ENCODE assay signal across 8 cellular contexts in genomic region chr5:177317959-177318377, GRCh38. TPM values are rescaled to one million over a fixed set of nuclear protein-coding genes. Genes with fewer than 3 reads are reported as not detected.
DNase-seq lines count a peak whose midpoint lies in the region; ATAC-seq and TF ChIP-seq lines count a peak whose summit lies in the region.

No MANE protein-coding gene starts in this region.

- peak; percentile 92 for TF ChIP-seq CTCF in CD4-positive, alpha-beta T cell (IDR thresholded peaks at IDR 0.05)
- TF ChIP-seq CTCF in HFF-Myc (IDR thresholded peaks at IDR 0.05; ENCODE audit: low read depth, low read length, missing control alignments) (peak; percentile 87), endothelial cell (IDR thresholded peaks at IDR 0.05; ENCODE audit: unreplicated experiment) (peak; percentile 91)

- no peak overlapping the region for H3K4me3 ChIP-seq in HFF-Myc (replicated peaks; ENCODE audit: low read depth, low read length)

- CTCF ChIA-PET in CD4-positive, alpha-beta T cell (lab: Charles Lee): interaction anchor here (1.0 to 2.6 kb wide), 8 partner anchors 8 to 86 kb away, joined by 3 to 13 read pairs (median 6); no protein-coding TSS in a partner anchor

- no peak overlapping the region for H3K4me3 Mint-ChIP-seq in CD4-positive, alpha-beta T cell
- no peak overlapping the region for H3K4me3 Mint-ChIP-seq in endothelial cell (ENCODE audit: unreplicated experiment)

- no peaks in the 10 kb centered on the region for H3K9me3 ChIP-seq in CD4-positive, alpha-beta T cell (ENCODE audit: control insufficient read depth, low read length)

- H3K27ac ChIP-seq in CD4-positive, alpha-beta T cell (ENCODE audit: low read depth, low read length): no peak overlapping the region

- peak; percentile 58 to 78 (median 68) for DNase-seq in CD4-positive, alpha-beta T cell
- DNase-seq in HFF-Myc (ENCODE audit: extremely low read depth, low read depth) (peak; percentile 37), NOMO-1 treated with dmso at 0.1 percent for 144 hours (lab: John Stamatoyannopoulos, UW; ENCODE audit: unreplicated experiment) (peak; percentile 52), endothelial cell (ENCODE audit: low spot score) (peak; percentile 78), myocyte (ENCODE audit: low read depth) (peak; percentile 80)
- DNase-seq in activated CD8-positive, alpha-beta memory T cell treated with anti-CD3 and anti-CD28 coated beads for 24 hours: peak; percentile 87
- peak; percentile 50 to 67 for DNase-seq in stimulated activated CD8-positive, alpha-beta memory T cell treated with anti-CD3 and anti-CD28 coated beads, Interleukin-7, amount 100 ng/mL, for 48 hours (ENCODE audit: extremely low read depth in 1 of 2, low read depth in 1 of 2)

- H3K4me1 Mint-ChIP-seq in CD4-positive, alpha-beta T cell (ENCODE audit: low read depth): peaks cover 22% of the 10 kb centered on the region
- peaks cover 9% of the 10 kb centered on the region for H3K4me1 Mint-ChIP-seq in endothelial cell (ENCODE audit: unreplicated experiment)

- H3K27me3 Mint-ChIP-seq in CD4-positive, alpha-beta T cell: no peaks in the 10 kb centered on the region
- peaks cover 6% of the 10 kb centered on the region for H3K27me3 Mint-ChIP-seq in endothelial cell (ENCODE audit: unreplicated experiment)

- POLR2A ChIA-PET in CD4-positive, alpha-beta T cell (lab: Charles Lee): interaction anchor here (0.7 to 0.8 kb wide), 2 partner anchors 33 to 73 kb away, joined by 3 read pairs; no protein-coding TSS in a partner anchor

- H3K9me3 Mint-ChIP-seq in CD4-positive, alpha-beta T cell: no peaks in the 10 kb centered on the region
- peaks cover 6% of the 10 kb centered on the region for H3K9me3 Mint-ChIP-seq in endothelial cell (ENCODE audit: unreplicated experiment)

- intact Hi-C loops in CD4-positive, alpha-beta T cell (cut with DNase I, micrococcal nuclease): loop anchor here (1.0 to 10.0 kb wide), 7 partner anchors 64 to 203 kb away; no protein-coding TSS in a partner anchor

- peaks cover 11% of the 10 kb centered on the region for H3K36me3 Mint-ChIP-seq in CD4-positive, alpha-beta T cell (ENCODE audit: low read depth)
- H3K36me3 Mint-ChIP-seq in endothelial cell (ENCODE audit: low read depth, unreplicated experiment): peaks cover 14% of the 10 kb centered on the region

- no peak overlapping the region for H3K27ac Mint-ChIP-seq in CD4-positive, alpha-beta T cell
- H3K27ac Mint-ChIP-seq in endothelial cell (ENCODE audit: unreplicated experiment): no peak overlapping the region

- peak; percentile 86 for ATAC-seq in CD4-positive, alpha-beta T cell (ENCODE audit: poor library complexity)
- ATAC-seq in HG02571 (IDR thresholded peaks at IDR 0.05; ENCODE audit: unreplicated experiment): no peak

- no peaks in the 10 kb centered on the region for H3K27me3 ChIP-seq in CD4-positive, alpha-beta T cell (ENCODE audit: control insufficient read depth, insufficient read depth, low read length)

RNA-seq across cellular contexts. Expression of gene MXD3, which starts 6.3 kb away (rescaled TPM):
- total RNA-seq in CD4-positive, alpha-beta T cell: 1 to 10 TPM; 5.8 to 7.5 TPM
- 6.4 TPM for total RNA-seq in endothelial cell (ENCODE audit: unreplicated experiment)
- total RNA-seq in myocyte: 6.4 and 10.8 TPM in 2 replicates
- 3.0 TPM for polyA plus RNA-seq in myocyte (2012)

RNA-seq across cellular contexts. Expression of gene PRELID1, which starts 14.4 kb away (rescaled TPM):
- 10 to 100 TPM; 33.1 to 35.0 TPM for total RNA-seq in CD4-positive, alpha-beta T cell
- total RNA-seq in endothelial cell (ENCODE audit: unreplicated experiment) (198 TPM), myocyte (161 and 219 TPM in 2 replicates)
- 170 TPM for polyA plus RNA-seq in myocyte (2012)

RNA-seq across cellular contexts. Expression of gene RAB24, which starts 14.4 kb away (rescaled TPM):
- 10 to 100 TPM; 17.0 to 18.0 TPM for total RNA-seq in CD4-positive, alpha-beta T cell
- total RNA-seq in endothelial cell (ENCODE audit: unreplicated experiment) (15.9 TPM), myocyte (42.6 and 66.3 TPM in 2 replicates)
- polyA plus RNA-seq in myocyte (2012): 65.4 TPM

RNA-seq across cellular contexts. Expression of gene LMAN2, which starts 33.5 kb away (rescaled TPM):
- 10 to 100 TPM; 54.5 to 55.6 TPM for total RNA-seq in CD4-positive, alpha-beta T cell
- 137 TPM for total RNA-seq in endothelial cell (ENCODE audit: unreplicated experiment)
- total RNA-seq in myocyte: 155 and 179 TPM in 2 replicates
- polyA plus RNA-seq in myocyte (2012): 200 TPM

RNA-seq across cellular contexts. Expression of gene RGS14, which starts 39.8 kb away (rescaled TPM):
- 10 to 100 TPM; 34.7 to 35.3 TPM for total RNA-seq in CD4-positive, alpha-beta T cell
- total RNA-seq in endothelial cell (ENCODE audit: unreplicated experiment): 21.8 TPM
- 2.5 and 4.1 TPM in 2 replicates for total RNA-seq in myocyte
- 0.16 TPM for polyA plus RNA-seq in myocyte (2012)

Comparison
In these comparisons a context has a peak if more than half of its experiments do, and no peak if none do; other contexts are left out.
1. DNase-seq: peak in every context shown above with its lines; median percentile 87 in activated CD8-positive, alpha-beta memory T cell treated with anti-CD3 and anti-CD28 coated beads for 24 hours; 80 in myocyte; 78 in endothelial cell; 68 in CD4-positive, alpha-beta T cell; 58 in stimulated activated CD8-positive, alpha-beta memory T cell treated with anti-CD3 and anti-CD28 coated beads, Interleukin-7, amount 100 ng/mL, for 48 hours; 52 in NOMO-1 treated with dmso at 0.1 percent for 144 hours; 37 in HFF-Myc.